ENCODE assay signal across 22 cellular contexts in genomic region chr4:71687057-71687456, GRCh38.
A peak's percentile ranks its signal among the peaks of the same experiment; 100 is the strongest.
DNase-seq lines count a peak whose midpoint lies in the region; ATAC-seq, FAIRE-seq and TF ChIP-seq lines count a peak whose summit lies in the region.
"Had no signal": no experiment of that assay in that cellular context is flagged by ENCODE, and none has a peak within 500 bp of the region (broad histone marks: within the 10 kb centered on the region; RNA-seq: fewer than 3 reads in every experiment).

No MANE protein-coding gene starts in this region.

- H3K79me2 ChIP-seq in GM23338 (replicated peaks; ENCODE audit: insufficient read depth) (no peaks in the 10 kb centered on the region), astrocyte (ENCODE audit: insufficient read depth, low read length) (no peaks in the 10 kb centered on the region)

- H3K9me3 Mint-ChIP-seq in GM23338 (no peaks in the 10 kb centered on the region; the same call in 2 of the 3 replicates), astrocyte (ENCODE audit: unreplicated experiment) (no peaks in the 10 kb centered on the region), mesothelial cell of epicardium (peaks cover 6% of the 10 kb centered on the region)
- H3K9me3 Mint-ChIP-seq: CD8-positive, alpha-beta T cell had no signal

- no peak for DNase-seq in GM23338 (ENCODE audit: low spot score)
- peak; percentile 40 for DNase-seq in astrocyte (ENCODE audit: low read depth)
- no peak for DNase-seq in mesothelial cell of epicardium (ENCODE audit: low spot score in 2 of 2, unreplicated experiment in 2 of 2)
- DNase-seq in dorsolateral prefrontal cortex: no peak
- no peak for DNase-seq in AG08396 (ENCODE audit: low spot score)
- DNase-seq in GM19238 (ENCODE audit: insufficient read length, low spot score): no peak
- DNase-seq in brain microvascular endothelial cell: no peak
- DNase-seq: 8988T; CD4-positive, CD25-positive, alpha-beta regulatory T cell; CD8-positive, alpha-beta T cell; DMS 273 treated with DMSO at 0.1 percent for 48 hours; DMS79; EL; GDM1; H7; HCEC 1CT had no signal

- no peak for ATAC-seq in GM23338
- ATAC-seq: CD8-positive, alpha-beta T cell; GM12878 had no signal

- H3F3A ChIP-seq in GM23338 (replicated peaks; ENCODE audit: low read depth): no peaks in the 10 kb centered on the region

- H3K27ac ChIP-seq in GM23338 (ENCODE audit: low read depth): no peak overlapping the region
- H3K27ac ChIP-seq in astrocyte (ENCODE audit: low read depth, low read length): no peak overlapping the region
- no peak overlapping the region for H3K27ac ChIP-seq in dorsolateral prefrontal cortex
- H3K27ac ChIP-seq in brain microvascular endothelial cell: no peak overlapping the region
- H3K27ac ChIP-seq: BLaER1, C4-2B had no signal

- H4K20me1 ChIP-seq in GM23338 (replicated peaks; ENCODE audit: insufficient read depth) (no peaks in the 10 kb centered on the region), astrocyte (ENCODE audit: insufficient read depth, low read length) (no peaks in the 10 kb centered on the region)
- H4K20me1 ChIP-seq: BLaER1 had no signal

- H3K27me3 Mint-ChIP-seq in GM23338 (ENCODE audit: insufficient read depth, low read depth, poor library complexity) (peaks cover 5% of the 10 kb centered on the region), astrocyte (ENCODE audit: low read depth, unreplicated experiment) (no peaks in the 10 kb centered on the region), mesothelial cell of epicardium (ENCODE audit: low read depth) (no peaks in the 10 kb centered on the region)

- H3K4me1 ChIP-seq in GM23338 (ENCODE audit: insufficient read depth) (peaks cover 4% of the 10 kb centered on the region; the same call in 1 of the 2 replicates), astrocyte (ENCODE audit: insufficient read depth, low read length) (no peaks in the 10 kb centered on the region)
- H3K4me1 ChIP-seq: BLaER1 had no signal

- no peak for TF ChIP-seq CTCF in GM23338 (conservative IDR thresholded peaks at IDR 0.05; ENCODE audit: low read depth in 2 of 2)
- TF ChIP-seq CTCF in astrocyte (IDR thresholded peaks at IDR 0.05; ENCODE audit: insufficient read depth, low read depth, low read length): no peak
- no peak for TF ChIP-seq CTCF in mesothelial cell of epicardium (IDR thresholded peaks at IDR 0.05; ENCODE audit: unreplicated experiment)
- no peak for TF ChIP-seq CTCF in dorsolateral prefrontal cortex (IDR thresholded peaks at IDR 0.05 in 54 of 56, conservative IDR thresholded peaks at IDR 0.05 in 2 of 56; ENCODE audit: low read depth in 1 of 56, partially characterized antibody in 56 of 56)
- TF ChIP-seq CTCF in brain microvascular endothelial cell (IDR thresholded peaks at IDR 0.05; ENCODE audit: low read depth, low read length, missing control alignments): no peak

- peak overlapping the region; percentile 76 for H2AFZ ChIP-seq in GM23338
- H2AFZ ChIP-seq in astrocyte (ENCODE audit: low read depth, low read length): no peak overlapping the region

- FAIRE-seq in astrocyte (lab: Jason Lieb, UNC): no peak
- FAIRE-seq: D721Med, GM12878, H1 had no signal

- no peaks in the 10 kb centered on the region for H3K9me3 ChIP-seq in astrocyte (ENCODE audit: insufficient read depth, low read depth, low read length)
- H3K9me3 ChIP-seq: BLaER1 had no signal

- H3K36me3 ChIP-seq in GM23338 (ENCODE audit: insufficient read depth) (no peaks in the 10 kb centered on the region), astrocyte (ENCODE audit: insufficient read depth, low read length) (no peaks in the 10 kb centered on the region), brain microvascular endothelial cell (replicated peaks) (no peaks in the 10 kb centered on the region)
- H3K36me3 ChIP-seq: BLaER1 had no signal

- no peaks in the 10 kb centered on the region for H3K36me3 Mint-ChIP-seq in GM23338 (ENCODE audit: low read depth)
- H3K36me3 Mint-ChIP-seq in astrocyte (ENCODE audit: low read depth, unreplicated experiment): no peaks in the 10 kb centered on the region
- H3K36me3 Mint-ChIP-seq in mesothelial cell of epicardium: no peaks in the 10 kb centered on the region
- H3K36me3 Mint-ChIP-seq: CD4-positive, CD25-positive, alpha-beta regulatory T cell; CD8-positive, alpha-beta T cell had no signal

- H3K27ac Mint-ChIP-seq in GM23338: no peak overlapping the region
- no peak overlapping the region for H3K27ac Mint-ChIP-seq in astrocyte (ENCODE audit: unreplicated experiment)
- H3K27ac Mint-ChIP-seq in mesothelial cell of epicardium: peak overlapping the region; percentile 57
- H3K27ac Mint-ChIP-seq: B cell; CD4-positive, CD25-positive, alpha-beta regulatory T cell; CD8-positive, alpha-beta T cell had no signal

- no peaks in the 10 kb centered on the region for H3K27me3 ChIP-seq in GM23338 (ENCODE audit: insufficient read depth)
- no peaks in the 10 kb centered on the region for H3K27me3 ChIP-seq in astrocyte (ENCODE audit: insufficient read depth, low read length)
- H3K27me3 ChIP-seq in dorsolateral prefrontal cortex: no peaks in the 10 kb centered on the region
- H3K27me3 ChIP-seq in brain microvascular endothelial cell (replicated peaks): no peaks in the 10 kb centered on the region
- H3K27me3 ChIP-seq: BLaER1 had no signal

- H3K4me3 ChIP-seq in GM23338 (no peak overlapping the region), astrocyte (ENCODE audit: insufficient read depth, low read depth, low read length) (no peak overlapping the region), dorsolateral prefrontal cortex (no peak overlapping the region), brain microvascular endothelial cell (ENCODE audit: low read depth, low read length) (no peak overlapping the region)
- H3K4me3 ChIP-seq: BLaER1, GM12878 had no signal

- H3K9me2 ChIP-seq in GM23338 (ENCODE audit: insufficient read depth): peaks cover 6% of the 10 kb centered on the region; the same call in 1 of the 2 replicates

- H3K4me2 ChIP-seq in GM23338 (no peak overlapping the region), astrocyte (ENCODE audit: low read length) (no peak overlapping the region)
- H3K4me2 ChIP-seq: BLaER1 had no signal

- H3K4me3 Mint-ChIP-seq in GM23338: no peak overlapping the region
- no peak overlapping the region for H3K4me3 Mint-ChIP-seq in astrocyte (ENCODE audit: unreplicated experiment)
- H3K4me3 Mint-ChIP-seq in mesothelial cell of epicardium: no peak overlapping the region
- H3K4me3 Mint-ChIP-seq: B cell; CD4-positive, CD25-positive, alpha-beta regulatory T cell; CD8-positive, alpha-beta T cell had no signal

- intact Hi-C loops in dorsolateral prefrontal cortex (cut with DNase I): no loop called here

- peaks cover 8% of the 10 kb centered on the region for H3K4me1 Mint-ChIP-seq in GM23338
- peaks cover 5% of the 10 kb centered on the region for H3K4me1 Mint-ChIP-seq in astrocyte (ENCODE audit: low read depth, unreplicated experiment)
- peaks cover 22% of the 10 kb centered on the region for H3K4me1 Mint-ChIP-seq in mesothelial cell of epicardium
- H3K4me1 Mint-ChIP-seq: B cell; CD4-positive, CD25-positive, alpha-beta regulatory T cell had no signal

- no peak overlapping the region for H3K9ac ChIP-seq in astrocyte (ENCODE audit: low read length)
- H3K9ac ChIP-seq: BLaER1 had no signal

- in situ Hi-C loops in brain microvascular endothelial cell (cut with HindIII; ENCODE audit: low pct_ligation_motif_present, low sequenced_read_pairs): no loop called here

TF ChIP-seq in GM23338, 12 proteins besides CTCF, POLR2A, EP300 and RAD21 (continues in another document):
- TF ChIP-seq EZH2phosphoT487 (IDR thresholded peaks at IDR 0.05; ENCODE audit: unreplicated experiment): no peak
- TF ChIP-seq REST (IDR thresholded peaks at IDR 0.05; ENCODE audit: unreplicated experiment): no peak
- no peak for TF ChIP-seq POLR2AphosphoS5 (IDR thresholded peaks at IDR 0.05; ENCODE audit: low read depth)
- TF ChIP-seq ZNF331 (CRISPR knock-in tag; IDR thresholded peaks at IDR 0.05; ENCODE audit: low read depth): no peak
